In the genomic region with DNA sequence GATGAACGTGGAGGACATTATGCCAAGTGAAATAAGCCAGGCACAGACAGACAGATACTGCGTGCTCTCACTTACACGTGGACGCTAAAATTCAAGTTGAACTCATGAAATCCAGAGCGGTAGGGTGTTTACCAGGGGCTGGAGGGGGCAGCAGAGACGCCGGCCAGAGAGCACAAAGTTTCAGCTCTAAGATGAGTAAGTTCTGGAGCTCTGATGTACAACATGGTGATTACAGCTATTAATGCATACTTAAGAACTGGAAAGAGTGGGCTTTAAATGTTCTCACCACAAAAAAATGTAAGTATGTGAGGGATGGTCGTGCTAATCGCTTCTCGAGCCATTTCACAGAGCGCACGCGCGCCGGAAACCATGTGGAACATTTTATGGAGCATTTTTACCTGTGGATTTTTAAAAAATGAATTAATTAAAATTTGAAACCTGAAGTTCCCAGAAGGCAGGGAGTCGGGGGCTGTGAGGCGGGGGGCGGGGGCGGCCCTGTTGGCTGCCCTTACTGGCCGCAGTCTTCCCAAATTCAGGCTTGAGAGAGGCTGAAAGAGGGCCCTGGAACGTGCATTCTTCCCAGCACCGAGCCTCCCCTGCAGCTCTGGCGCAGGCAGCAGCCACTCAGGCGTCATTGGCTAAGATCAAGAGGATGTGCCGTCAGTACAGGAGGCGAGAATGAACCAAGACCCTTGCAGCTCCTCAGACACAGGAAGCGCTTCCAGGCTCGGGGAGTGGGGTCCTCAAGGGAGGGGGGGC, we compare ENCODE assay signal across 21 cellular contexts. TPM values are rescaled to one million over a fixed set of nuclear protein-coding genes. Genes with fewer than 3 reads are reported as not detected.
DNase-seq lines count a peak whose midpoint lies in the region; ATAC-seq and TF ChIP-seq lines count a peak whose summit lies in the region.
"Had no signal": no experiment of that assay in that cellular context is flagged by ENCODE, and none has a peak within 500 bp of the region (broad histone marks: within the 10 kb centered on the region; RNA-seq: fewer than 3 reads in every experiment).

No MANE protein-coding gene starts in this region.

- no peaks in the 10 kb centered on the region for H3K36me3 ChIP-seq in heart right ventricle

- H3K27me3 Mint-ChIP-seq in mesothelial cell of epicardium (ENCODE audit: low read depth) = peaks cover 16% of the 10 kb centered on the region
- peaks cover 46% of the 10 kb centered on the region for H3K27me3 Mint-ChIP-seq in stimulated activated memory B cell treated with anti-CD40 and anti-IgM and Interleukin-4, amounts not matched to agents 10 μg/mL and 1 μg/mL and 100 μg/mL, for 72 hours

- peak overlapping the region; percentile 97 for H3K27ac Mint-ChIP-seq in mesothelial cell of epicardium
- peak overlapping the region; percentile 3 for H3K27ac Mint-ChIP-seq in stimulated activated memory B cell treated with anti-CD40 and anti-IgM and Interleukin-4, amounts not matched to agents 10 μg/mL and 1 μg/mL and 100 μg/mL, for 72 hours

- WGBS in heart right ventricle, 2 donors = 49 to 61% methylated on average over 28 of the region's 28 CpGs

- no peak overlapping the region for H3K4me3 ChIP-seq in heart right ventricle

- H3K27me3 ChIP-seq in heart right ventricle = peaks cover 0 to 74% (median 30%) of the 10 kb centered on the region in 7 donors

- DNase-seq in Right ventricle myocardium inferior (ENCODE audit: missing footprints) (peak; percentile 27), heart right ventricle (no peak), amniotic epithelial cell (ENCODE audit: low read depth) (peak; percentile 43), mesothelial cell of epicardium (ENCODE audit: low spot score in 2 of 2, unreplicated experiment in 2 of 2) (no peak), superior temporal gyrus (ENCODE audit: extremely low spot score) (no peak)
- no peak for DNase-seq in stimulated activated naive CD4-positive, alpha-beta T cell treated with Interleukin-2 at 50 U/mL for 16 hours (lab: John Stamatoyannopoulos, UW)
- DNase-seq: AML-193, DMS 273 treated with DMSO at 0.1 percent for 48 hours, DND-41, IMR-90, Karpas-422, NCI-H1436, NCI-H1930, NCI-H226, NCI-H524, NCI-H82 had no signal

- ATAC-seq in Right ventricle myocardium inferior (no peak), heart right ventricle (no peak), HG03520 (IDR thresholded peaks at IDR 0.05; ENCODE audit: unreplicated experiment) (no peak)
- ATAC-seq in stimulated activated memory B cell treated with anti-CD40 and anti-IgM and Interleukin-4, amounts not matched to agents 10 μg/mL and 1 μg/mL and 100 μg/mL, for 72 hours = no peak

- intact Hi-C loops in Right ventricle myocardium inferior (cut with DNase I) = no loop called here
- intact Hi-C loops in heart right ventricle (cut with DNase I) = no loop called here

- no peaks in the 10 kb centered on the region for H3K9me3 ChIP-seq in heart right ventricle

- H3K36me3 Mint-ChIP-seq in mesothelial cell of epicardium = no peaks in the 10 kb centered on the region
- no peaks in the 10 kb centered on the region for H3K36me3 Mint-ChIP-seq in stimulated activated memory B cell treated with anti-CD40 and anti-IgM and Interleukin-4, amounts not matched to agents 10 μg/mL and 1 μg/mL and 100 μg/mL, for 72 hours
- H3K36me3 Mint-ChIP-seq: CD14-positive monocyte had no signal

- no peak overlapping the region for H3K4me3 Mint-ChIP-seq in mesothelial cell of epicardium
- no peak overlapping the region for H3K4me3 Mint-ChIP-seq in stimulated activated memory B cell treated with anti-CD40 and anti-IgM and Interleukin-4, amounts not matched to agents 10 μg/mL and 1 μg/mL and 100 μg/mL, for 72 hours
- H3K4me3 Mint-ChIP-seq: CD14-positive monocyte had no signal

- TF ChIP-seq CTCF in heart right ventricle (IDR thresholded peaks at IDR 0.05) (no peak), mesothelial cell of epicardium (IDR thresholded peaks at IDR 0.05; ENCODE audit: unreplicated experiment) (no peak)

- no peak overlapping the region for H3K27ac ChIP-seq in heart right ventricle
- H3K27ac ChIP-seq: 22Rv1, RWPE1 had no signal

- H3K9me3 Mint-ChIP-seq in mesothelial cell of epicardium = no peaks in the 10 kb centered on the region
- H3K9me3 Mint-ChIP-seq in stimulated activated memory B cell treated with anti-CD40 and anti-IgM and Interleukin-4, amounts not matched to agents 10 μg/mL and 1 μg/mL and 100 μg/mL, for 72 hours = no peaks in the 10 kb centered on the region
- H3K9me3 Mint-ChIP-seq: CD14-positive monocyte had no signal

- peaks cover 0 to 10% (median 0%) of the 10 kb centered on the region in 9 donors for H3K4me1 ChIP-seq in heart right ventricle

- H3K4me1 Mint-ChIP-seq in mesothelial cell of epicardium = peaks cover 47% of the 10 kb centered on the region
- H3K4me1 Mint-ChIP-seq in stimulated activated memory B cell treated with anti-CD40 and anti-IgM and Interleukin-4, amounts not matched to agents 10 μg/mL and 1 μg/mL and 100 μg/mL, for 72 hours = peaks cover 18% of the 10 kb centered on the region

RNA-seq across cellular contexts. Expression of a gene that starts 8.6 kb away (rescaled TPM):
- total RNA-seq in Right ventricle myocardium inferior = 15.5 TPM
- total RNA-seq in heart right ventricle = 10 to 100 TPM in 3 of 10 donors, 1 to 10 TPM in 7; 1.5 to 34.3 (median 4.9) TPM
- polyA plus RNA-seq in heart right ventricle = 10 to 100 TPM; 21.7 to 52.7 TPM
- 3.7 to 4.5 TPM (median 4.3 TPM) in 3 replicates for total RNA-seq in mesothelial cell of epicardium

Comparison
In these comparisons a context has a peak if more than half of its experiments do, and no peak if none do; other contexts are left out.
1. DNase-seq: peak in Right ventricle myocardium inferior (single experiment) and amniotic epithelial cell (single experiment); none in heart right ventricle (0 of 2), mesothelial cell of epicardium (0 of 2), stimulated activated naive CD4-positive, alpha-beta T cell treated with Interleukin-2 at 50 U/mL for 16 hours (single experiment) and superior temporal gyrus (single experiment).